Comparison of ENCODE assay signal across 9 cellular contexts in the genomic region with DNA sequence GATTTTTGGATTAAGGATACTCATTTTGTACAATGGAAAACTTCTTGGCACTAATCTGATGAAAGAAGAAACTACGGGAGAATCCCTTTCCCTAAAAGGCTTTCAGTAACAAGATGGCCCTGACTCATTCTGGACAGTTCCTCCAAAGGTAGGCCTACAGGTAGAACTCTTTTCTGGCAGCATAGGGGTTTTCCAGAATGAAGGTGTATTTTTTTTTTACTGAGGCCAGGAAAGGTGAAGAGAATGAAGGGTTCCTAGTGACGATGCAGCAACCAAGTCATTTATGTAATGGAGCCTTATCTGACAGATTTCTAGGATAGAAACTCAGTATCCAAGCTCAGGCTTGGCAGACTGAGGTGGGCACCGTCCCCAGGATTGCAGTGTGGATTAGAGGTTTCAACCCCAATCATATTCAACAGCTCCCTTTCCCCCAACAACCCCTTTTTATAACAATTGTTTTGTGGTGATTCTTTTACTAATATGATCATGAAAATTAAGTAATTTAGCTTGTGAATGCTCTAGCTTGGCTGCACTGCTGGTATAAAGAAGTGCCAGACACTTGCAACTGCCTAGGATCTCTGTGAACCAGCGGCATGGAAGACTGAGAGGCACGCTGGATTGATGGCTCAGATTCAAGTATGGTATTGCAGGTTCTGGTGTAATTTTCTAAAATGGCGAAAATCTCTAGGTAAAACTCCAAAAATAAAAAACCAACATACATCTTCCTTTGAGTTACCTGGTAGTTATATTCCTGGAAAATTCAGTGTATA. TPM values are rescaled to one million over a fixed set of nuclear protein-coding genes. Genes with fewer than 3 reads are reported as not detected.
DNase-seq lines count a peak whose midpoint lies in the region; ATAC-seq and TF ChIP-seq lines count a peak whose summit lies in the region.
"Had no signal": no experiment of that assay in that cellular context is flagged by ENCODE, and none has a peak within 500 bp of the region (broad histone marks: within the 10 kb centered on the region; RNA-seq: fewer than 3 reads in every experiment).

No MANE protein-coding gene starts in this region.

- H3K4me1 ChIP-seq in suprapubic skin: peaks cover 56% of the 10 kb centered on the region

- no peaks in the 10 kb centered on the region for H3K27me3 ChIP-seq in layer of hippocampus (ENCODE audit: control insufficient read depth, insufficient read depth, low read length)
- H3K27me3 ChIP-seq in suprapubic skin: no peaks in the 10 kb centered on the region

- H3K27ac Mint-ChIP-seq in T-helper 1 cell treated with Interleukin-12 subunit alpha and Interleukin-12 subunit beta and Interleukin-4 antibody, amounts not matched to agents 30 μg/mL and 1 μg/mL, for 36 hours: peak overlapping the region; percentile 100
- H3K27ac Mint-ChIP-seq in activated T-helper 17 cell treated with anti-CD3 and anti-CD28 coated beads, Interleukin-2, amount 50 U/mL, for 72 hours: peak overlapping the region; percentile 97

- H3K36me3 ChIP-seq in suprapubic skin: no peaks in the 10 kb centered on the region

- H3K4me3 Mint-ChIP-seq in T-helper 1 cell treated with Interleukin-12 subunit alpha and Interleukin-12 subunit beta and Interleukin-4 antibody, amounts not matched to agents 30 μg/mL and 1 μg/mL, for 36 hours: peak overlapping the region; percentile 98
- peak overlapping the region; percentile 98 for H3K4me3 Mint-ChIP-seq in activated T-helper 17 cell treated with anti-CD3 and anti-CD28 coated beads, Interleukin-2, amount 50 U/mL, for 72 hours

- H3K36me3 Mint-ChIP-seq in T-helper 1 cell treated with Interleukin-12 subunit alpha and Interleukin-12 subunit beta and Interleukin-4 antibody, amounts not matched to agents 30 μg/mL and 1 μg/mL, for 36 hours (ENCODE audit: low read depth): peaks cover 26% of the 10 kb centered on the region
- H3K36me3 Mint-ChIP-seq in activated T-helper 17 cell treated with anti-CD3 and anti-CD28 coated beads, Interleukin-2, amount 50 U/mL, for 72 hours (ENCODE audit: low read depth): peaks cover 75% of the 10 kb centered on the region

- no peaks in the 10 kb centered on the region for H3K9me3 ChIP-seq in suprapubic skin

- no peak overlapping the region for H3K4me3 ChIP-seq in suprapubic skin

- TF ChIP-seq POLR2A in suprapubic skin (IDR thresholded peaks at IDR 0.05): no peak

- 58% methylated on average over 6 of the region's 6 CpGs for WGBS in suprapubic skin

- no peak for TF ChIP-seq CTCF in suprapubic skin (IDR thresholded peaks at IDR 0.05)

- no peaks in the 10 kb centered on the region for H3K9me3 Mint-ChIP-seq in T-helper 1 cell treated with Interleukin-12 subunit alpha and Interleukin-12 subunit beta and Interleukin-4 antibody, amounts not matched to agents 30 μg/mL and 1 μg/mL, for 36 hours
- no peaks in the 10 kb centered on the region for H3K9me3 Mint-ChIP-seq in activated T-helper 17 cell treated with anti-CD3 and anti-CD28 coated beads, Interleukin-2, amount 50 U/mL, for 72 hours

- no peak for TF ChIP-seq EP300 in suprapubic skin (IDR thresholded peaks at IDR 0.05)

- ATAC-seq in activated T-helper 17 cell treated with anti-CD3 and anti-CD28 coated beads, Interleukin-2, amount 50 U/mL, for 72 hours (replicated peaks): peak; percentile 0
- no peak for ATAC-seq in GM18873 (IDR thresholded peaks at IDR 0.05; ENCODE audit: low FRiP score, unreplicated experiment)

- no peaks in the 10 kb centered on the region for H3K27me3 Mint-ChIP-seq in T-helper 1 cell treated with Interleukin-12 subunit alpha and Interleukin-12 subunit beta and Interleukin-4 antibody, amounts not matched to agents 30 μg/mL and 1 μg/mL, for 36 hours (ENCODE audit: low read depth)
- no peaks in the 10 kb centered on the region for H3K27me3 Mint-ChIP-seq in activated T-helper 17 cell treated with anti-CD3 and anti-CD28 coated beads, Interleukin-2, amount 50 U/mL, for 72 hours

- DNase-seq in T-helper 1 cell (no peak), suprapubic skin (ENCODE audit: low spot score in 2 of 2) (no peak), GDM1 (lab: John Stamatoyannopoulos, UW) (no peak), SW 1271 (lab: John Stamatoyannopoulos, UW) (no peak)
- DNase-seq: effector CD4-positive, alpha-beta T cell had no signal

- peaks cover 68% of the 10 kb centered on the region for H3K4me1 Mint-ChIP-seq in T-helper 1 cell treated with Interleukin-12 subunit alpha and Interleukin-12 subunit beta and Interleukin-4 antibody, amounts not matched to agents 30 μg/mL and 1 μg/mL, for 36 hours (ENCODE audit: low read depth)
- peaks cover 28% of the 10 kb centered on the region for H3K4me1 Mint-ChIP-seq in activated T-helper 17 cell treated with anti-CD3 and anti-CD28 coated beads, Interleukin-2, amount 50 U/mL, for 72 hours

- H3K27ac ChIP-seq in layer of hippocampus (ENCODE audit: low read depth, low read length) (peak overlapping the region; percentile 55), suprapubic skin (peak overlapping the region; percentile 97)

RNA-seq across cellular contexts. Expression of a gene that starts 8.7 kb away (rescaled TPM):
- total RNA-seq in activated T-helper 17 cell treated with anti-CD3 and anti-CD28 coated beads, Interleukin-2, amount 50 U/mL, for 72 hours: 100 to 1,000 TPM in 1 of 2 donors, 10 to 100 TPM in 1; 40.3 to 100 TPM
- 10 to 100 TPM in 2 of 4 donors, 1 to 10 TPM in 2; 9.1 to 10.6 (median 9.8) TPM for total RNA-seq in suprapubic skin

RNA-seq across cellular contexts. Expression of a gene that starts 16.3 kb away (rescaled TPM):
- 1,000 to 10,000 TPM; 4,659 to 6,253 TPM for total RNA-seq in activated T-helper 17 cell treated with anti-CD3 and anti-CD28 coated beads, Interleukin-2, amount 50 U/mL, for 72 hours
- 1,000 to 10,000 TPM; 3,609 to 4,918 (median 4,073) TPM for total RNA-seq in suprapubic skin

RNA-seq across cellular contexts. Expression of a gene that starts 16.5 kb away (rescaled TPM):
- 10 to 100 TPM in 1 of 2 donors, 1 to 10 TPM in 1; 7.9 to 38.5 TPM for total RNA-seq in activated T-helper 17 cell treated with anti-CD3 and anti-CD28 coated beads, Interleukin-2, amount 50 U/mL, for 72 hours
- total RNA-seq in suprapubic skin: 1 to 10 TPM in 1 of 4 donors, under 1 TPM in 2, not detected in 1; 0.57 to 1.2 (median 0.86) TPM

Comparison
In these comparisons a context has a peak if more than half of its experiments do, and no peak if none do; other contexts are left out.
1. RNA of a gene that starts 16.5 kb away (total RNA-seq): 7.9 to 38.5 TPM in activated T-helper 17 cell treated with anti-CD3 and anti-CD28 coated beads, Interleukin-2, amount 50 U/mL, for 72 hours; 0.57 to 1.2 TPM in suprapubic skin; every median in the first group is over 4 times any median in the second.